ENCODE assay signal across 36 cellular contexts in the genomic region with DNA sequence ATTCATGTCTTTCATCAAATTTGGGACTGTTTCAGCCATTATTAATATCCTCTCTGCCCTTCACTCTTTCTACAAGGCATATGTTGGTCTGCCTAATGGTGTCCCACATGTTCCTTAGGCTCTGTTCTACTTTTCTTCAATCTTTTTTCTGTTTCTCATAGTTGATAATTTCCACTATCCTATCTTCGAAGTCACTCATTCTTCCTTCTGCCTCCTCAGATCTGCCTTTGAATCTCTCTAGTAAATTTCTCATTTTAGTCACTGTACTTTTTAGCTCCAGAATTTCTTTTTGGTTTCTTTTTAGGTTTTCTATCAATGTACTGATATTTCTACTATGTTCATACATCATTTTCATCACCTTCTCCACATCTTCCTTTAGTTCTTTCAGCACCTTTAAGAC. TPM values are rescaled to one million over a fixed set of nuclear protein-coding genes. Genes with fewer than 3 reads are reported as not detected.
DNase-seq lines count a peak whose midpoint lies in the region; ATAC-seq, FAIRE-seq and TF ChIP-seq lines count a peak whose summit lies in the region.
"Had no signal": no experiment of that assay in that cellular context is flagged by ENCODE, and none has a peak within 500 bp of the region (broad histone marks: within the 10 kb centered on the region; RNA-seq: fewer than 3 reads in every experiment).

No MANE protein-coding gene starts in this region.

- H3K4me2 ChIP-seq in K562 (ENCODE audit: insufficient read depth, low read length) = no peak overlapping the region
- H3K4me2 ChIP-seq: A549; BLaER1; BLaER1 treated with 17β-estradiol and CSF1 and Interleukin-3, amounts not matched to agents 10 nM and 100 nM had no signal

- no peaks in the 10 kb centered on the region for H3K36me3 ChIP-seq in HEK293 (ENCODE audit: control insufficient read depth in 2 of 2, insufficient read depth in 1 of 2, low read length in 2 of 2)
- H3K36me3 ChIP-seq in K562 (ENCODE audit: control insufficient read depth, insufficient read depth, low read length) = no peaks in the 10 kb centered on the region
- no peaks in the 10 kb centered on the region for H3K36me3 ChIP-seq in transverse colon
- H3K36me3 ChIP-seq: BE2C; BLaER1; BLaER1 treated with 17β-estradiol and CSF1 and Interleukin-3, amounts not matched to agents 10 nM and 100 nM had no signal

- in situ Hi-C loops in K562 (cut with MboI) (no loop called here), transverse colon (cut with MboI; ENCODE audit: low pct_ligation_motif_present in 1 of 4, low pct_unique_long_range_greater_than_20kb in 1 of 4, low sequenced_read_pairs in 3 of 4) (no loop called here)

- H3K4me1 ChIP-seq in HEK293 (ENCODE audit: control insufficient read depth, insufficient read depth, low read length) (no peaks in the 10 kb centered on the region), K562 (replicated peaks in 1 of 2; ENCODE audit: control insufficient read depth in 2 of 2, insufficient read depth in 2 of 2, low read length in 2 of 2) (no peaks in the 10 kb centered on the region), transverse colon (no peaks in the 10 kb centered on the region)
- H3K4me1 ChIP-seq: A549; BE2C; BLaER1; BLaER1 treated with 17β-estradiol and CSF1 and Interleukin-3, amounts not matched to agents 10 nM and 100 nM; Caco-2 had no signal

- H3K36me3 Mint-ChIP-seq in activated T-cell treated with anti-CD3 and anti-CD28 coated beads, Interleukin-2, amount 50 U/mL, for 72 hours (ENCODE audit: insufficient read depth in 2 of 2) = peaks cover 5 to 6% of the 10 kb centered on the region in 2 donors
- H3K36me3 Mint-ChIP-seq: CD4-positive, CD25-positive, alpha-beta regulatory T cell had no signal

- no peak overlapping the region for H3K27ac Mint-ChIP-seq in activated T-cell treated with anti-CD3 and anti-CD28 coated beads, Interleukin-2, amount 50 U/mL, for 72 hours
- H3K27ac Mint-ChIP-seq: B cell; CD14-positive monocyte; CD4-positive, alpha-beta T cell; CD4-positive, CD25-positive, alpha-beta regulatory T cell; CD8-positive, alpha-beta memory T cell; CD8-positive, alpha-beta T cell had no signal

- TF ChIP-seq POLR2A in K562 (conservative IDR thresholded peaks at IDR 0.05) = no peak
- TF ChIP-seq POLR2A in transverse colon (IDR thresholded peaks at IDR 0.05) = no peak

- peaks cover 3 to 5% of the 10 kb centered on the region in 2 experiments; a peak in 2 of 5 replicates for H3K27me3 ChIP-seq in K562 (ENCODE audit: control insufficient read depth in 2 of 2, insufficient read depth in 2 of 2, low read length in 2 of 2)
- no peaks in the 10 kb centered on the region for H3K27me3 ChIP-seq in transverse colon
- H3K27me3 ChIP-seq: BLaER1; BLaER1 treated with 17β-estradiol and CSF1 and Interleukin-3, amounts not matched to agents 10 nM and 100 nM had no signal

- no peaks in the 10 kb centered on the region for H3K9me1 ChIP-seq in K562 (ENCODE audit: control insufficient read depth, insufficient read depth, low read length)

- peaks cover 6 to 10% of the 10 kb centered on the region in 2 donors for H3K9me3 Mint-ChIP-seq in activated T-cell treated with anti-CD3 and anti-CD28 coated beads, Interleukin-2, amount 50 U/mL, for 72 hours

- 9% methylated on average over 1 of the region's 1 CpG for WGBS in K562 (ENCODE audit: insufficient coverage, low coverage, missing lambda C conversion rate)
- WGBS in transverse colon (ENCODE audit: low coverage in 1 of 2), 2 donors = 80 to 88% methylated on average over 1 of the region's 1 CpG

- no peak for TF ChIP-seq EP300 in K562 (IDR thresholded peaks at IDR 0.05; ENCODE audit: low read length)
- no peak for TF ChIP-seq EP300 in transverse colon (IDR thresholded peaks at IDR 0.05; ENCODE audit: low read depth)

- H4K20me1 ChIP-seq in K562 (replicated peaks; ENCODE audit: control insufficient read depth, insufficient read depth, low read length) = no peaks in the 10 kb centered on the region
- H4K20me1 ChIP-seq: BLaER1; BLaER1 treated with 17β-estradiol and CSF1 and Interleukin-3, amounts not matched to agents 10 nM and 100 nM had no signal

- no peak for ATAC-seq in K562
- ATAC-seq in activated T-cell treated with anti-CD3 and anti-CD28 coated beads, Interleukin-2, amount 50 U/mL, for 72 hours (replicated peaks in 1 of 2) = no peak
- ATAC-seq: A549; CD8-positive, alpha-beta T cell had no signal

- TF ChIP-seq RAD21 in K562 (CRISPR knock-in tag; conservative IDR thresholded peaks at IDR 0.05 in 1 of 2, IDR thresholded peaks at IDR 0.05 in 1 of 2) = no peak

- no peak overlapping the region for H3K4me3 Mint-ChIP-seq in activated T-cell treated with anti-CD3 and anti-CD28 coated beads, Interleukin-2, amount 50 U/mL, for 72 hours
- H3K4me3 Mint-ChIP-seq: B cell; CD14-positive monocyte; CD4-positive, alpha-beta memory T cell; CD4-positive, alpha-beta T cell; CD4-positive, CD25-positive, alpha-beta regulatory T cell; CD8-positive, alpha-beta memory T cell; CD8-positive, alpha-beta T cell had no signal

- H2AFZ ChIP-seq in K562 (ENCODE audit: low read depth, low read length) = no peak overlapping the region

- POLR2A ChIA-PET in HEK293 (lab: Yijun Ruan, JAX) = no interaction called here
- POLR2A ChIA-PET in K562 (lab: Yijun Ruan, JAX) = no interaction called here

- no TSS peak for BruUV-seq in K562 (replicated peaks; lab: Mats Ljungman, UMichigan)

- no peaks in the 10 kb centered on the region for H3K4me1 Mint-ChIP-seq in activated T-cell treated with anti-CD3 and anti-CD28 coated beads, Interleukin-2, amount 50 U/mL, for 72 hours (ENCODE audit: low read depth)
- H3K4me1 Mint-ChIP-seq: B cell; CD4-positive, alpha-beta memory T cell; CD8-positive, alpha-beta memory T cell had no signal

- TF ChIP-seq CTCF in D721Med (IDR thresholded peaks at IDR 0.05; ENCODE audit: insufficient read depth, missing control alignments) (no peak), HEK293 (tag by site-specific recombination; IDR thresholded peaks at IDR 0.05) (no peak), K562 (IDR thresholded peaks at IDR 0.05 in 2 of 3, conservative IDR thresholded peaks at IDR 0.05 in 1 of 3; ENCODE audit: insufficient read depth in 2 of 3, low read depth in 1 of 3, low read length in 3 of 3) (no peak), transverse colon (IDR thresholded peaks at IDR 0.05) (no peak)

- peaks cover 24% of the 10 kb centered on the region for H3K27me3 Mint-ChIP-seq in activated T-cell treated with anti-CD3 and anti-CD28 coated beads, Interleukin-2, amount 50 U/mL, for 72 hours (ENCODE audit: low read depth)

- DNase-seq in D721Med (ENCODE audit: insufficient read length, low spot score) (no peak), OCI-M1 (lab: John Stamatoyannopoulos, UW) (peak; percentile 26), K562 (ENCODE audit: extremely low read depth in 1 of 4, low spot score in 3 of 4) (no peak), OCI-M2 (lab: John Stamatoyannopoulos, UW; ENCODE audit: unreplicated experiment) (no peak), transverse colon (no peak)
- no peak for DNase-seq in activated T-cell treated with anti-CD3 and anti-CD28 coated beads, Interleukin-2, amount 50 U/mL, for 72 hours
- DNase-seq in activated effector memory CD4-positive, alpha-beta T cell treated with anti-CD3 and anti-CD28 coated beads, Interleukin-2, amount 50 U/mL, for 16 hours = no peak
- DNase-seq: 8988T; ACHN; AML-193; BE2C; C1 segment of cervical spinal cord; Caco-2; Calu3; CD4-positive, alpha-beta memory T cell; CD4-positive, alpha-beta T cell; CD4-positive, CD25-positive, alpha-beta regulatory T cell; CD8-positive, alpha-beta memory T cell; CD8-positive, alpha-beta T cell; COR-L47; DMS 273 treated with DMSO at 0.1 percent for 48 hours; DMS153; DMS53; DMS79; DMS79 treated with DMSO at 0.1 percent for 48 hours; DND-41; EL had no signal

- CTCF ChIA-PET in HEK293 (lab: Yijun Ruan, JAX) (interaction anchor here (2.7 kb wide), 1 partner anchor 11 kb away, joined by 20 read pairs; no protein-coding TSS in a partner anchor), K562 (lab: Yijun Ruan, JAX; ENCODE audit: low intra/inter-chr PET ratio) (no interaction called here)

- intact Hi-C loops in K562 (cut with micrococcal nuclease) (no loop called here), transverse colon (cut with DNase I; ENCODE audit: low total_unique reads) (no loop called here)

- no peak overlapping the region for H3K4me3 ChIP-seq in HEK293 (ENCODE audit: low read depth, low read length)
- H3K4me3 ChIP-seq in K562 = no peak overlapping the region
- no peak overlapping the region for H3K4me3 ChIP-seq in transverse colon
- H3K4me3 ChIP-seq: A549; BLaER1; BLaER1 treated with 17β-estradiol and CSF1 and Interleukin-3, amounts not matched to agents 10 nM and 100 nM had no signal

- peak; percentile 11 for FAIRE-seq in D721Med (lab: Jason Lieb, UNC)
- no peak for FAIRE-seq in K562 (lab: Jason Lieb, UNC)
- FAIRE-seq: A204.1, A549 had no signal

- H3K9me3 ChIP-seq in HEK293 (ENCODE audit: control insufficient read depth, insufficient read depth, low read depth, low read length) (no peaks in the 10 kb centered on the region), K562 (replicated peaks; ENCODE audit: control insufficient read depth, insufficient read depth, low read depth, low read length) (no peaks in the 10 kb centered on the region; the same call in 1 of the 2 replicates), transverse colon (peaks cover 3 to 4% of the 10 kb centered on the region in 2 donors)
- H3K9me3 ChIP-seq: BE2C had no signal

- no peaks in the 10 kb centered on the region for H3K79me2 ChIP-seq in K562 (ENCODE audit: control insufficient read depth, insufficient read depth, low read length)

- H3K9ac ChIP-seq in K562 (ENCODE audit: insufficient read depth in 1 of 2, low read depth in 2 of 2, low read length in 2 of 2) = no peak overlapping the region
- H3K9ac ChIP-seq: BLaER1; BLaER1 treated with 17β-estradiol and CSF1 and Interleukin-3, amounts not matched to agents 10 nM and 100 nM had no signal

- no peak overlapping the region for H3K27ac ChIP-seq in HEK293 (ENCODE audit: extremely low read depth, low read depth, low read length)
- no peak overlapping the region for H3K27ac ChIP-seq in K562 (ENCODE audit: extremely low read depth, low read depth, low read length)
- H3K27ac ChIP-seq in transverse colon = no peak overlapping the region
- H3K27ac ChIP-seq: 22Rv1; A549; BLaER1; BLaER1 treated with 17β-estradiol and CSF1 and Interleukin-3, amounts not matched to agents 10 nM and 100 nM; C4-2B had no signal

RNA-seq across cellular contexts. Expression of a gene that starts 20.0 kb away (rescaled TPM):
- 5.4 and 20.3 TPM in 2 replicates for total RNA-seq in K562 (2011; cell fraction: chromatin; rRNA removed; ENCODE audit: low replicate concordance)
- 3.2 and 5.7 TPM in 2 replicates for total RNA-seq in K562 (2011; cell fraction: nucleolus; rRNA removed)
- total RNA-seq in K562 (2011; cell fraction: nucleoplasm; rRNA removed) = 10.4 and 16.7 TPM in 2 replicates
- 16.2 and 17.8 TPM in 2 replicates for total RNA-seq in K562 (2014; rRNA removed)
- total RNA-seq in K562 (2014; rRNA removed; fragmentation: Illumina TruSeq; extraction: Trizol) = 19.8 and 25.5 TPM in 2 replicates
- 15.3 and 15.9 TPM in 2 replicates for total RNA-seq in K562 (2015; rRNA removed; fragmentation: Illumina TruSeq; extraction: Trizol)
- total RNA-seq in K562 (2021) = 20.4 and 26.6 TPM in 2 replicates
- 1.5 and 2.6 TPM in 2 replicates for polyA plus RNA-seq in K562 (2011; rRNA removed)
- polyA plus RNA-seq in K562 (2011; cell fraction: cytosol; rRNA removed) = 0.73 and 1.7 TPM in 2 replicates
- 2.3 and 4.7 TPM in 2 replicates for polyA plus RNA-seq in K562 (2011; cell fraction: nucleus; rRNA removed)
- 12.0 and 48.0 TPM in 2 replicates for polyA plus RNA-seq in K562 (2012)
- 19.3 and 20.3 TPM in 2 replicates for polyA plus RNA-seq in K562 (2014; fragmentation: Illumina TruSeq; extraction: Trizol)
- polyA plus RNA-seq in K562 (2014; fragmentation: Nextera tagmentation; extraction: Ambion mirVana) = 1 to 10 TPM; 3.5 TPM
- 12.4 and 16.2 TPM in 2 replicates for polyA plus RNA-seq in K562 (2014; rRNA removed)
- 2.2 and 5.9 TPM in 2 replicates for polyA minus RNA-seq in K562 (2011; rRNA and poly(A)+ RNA removed)
- 1.3 and 2.1 TPM in 2 replicates for polyA minus RNA-seq in K562 (2011; cell fraction: cytosol; rRNA and poly(A)+ RNA removed)
- 2.3 and 8.1 TPM in 2 replicates for polyA minus RNA-seq in K562 (2011; cell fraction: nucleus; rRNA and poly(A)+ RNA removed)
- 10 to 100 TPM; 49.4 to 53.0 TPM for total RNA-seq in activated T-cell treated with anti-CD3 and anti-CD28 coated beads, Interleukin-2, amount 50 U/mL, for 72 hours
- 10 to 100 TPM; 22.7 to 38.7 (median 31.7) TPM for total RNA-seq in transverse colon

RNA-seq across cellular contexts. Expression of a gene that starts 51.1 kb away (rescaled TPM):
- 13.5 and 31.5 TPM in 2 replicates for total RNA-seq in K562 (2011; cell fraction: chromatin; rRNA removed; ENCODE audit: low replicate concordance)
- 8.2 and 8.8 TPM in 2 replicates for total RNA-seq in K562 (2011; cell fraction: nucleolus; rRNA removed)
- total RNA-seq in K562 (2011; cell fraction: nucleoplasm; rRNA removed) = 15.3 and 23.7 TPM in 2 replicates
- total RNA-seq in K562 (2014; rRNA removed) = 16.1 and 16.2 TPM in 2 replicates
- 33.1 and 39.8 TPM in 2 replicates for total RNA-seq in K562 (2014; rRNA removed; fragmentation: Illumina TruSeq; extraction: Trizol)
- 29.7 and 32.9 TPM in 2 replicates for total RNA-seq in K562 (2015; rRNA removed; fragmentation: Illumina TruSeq; extraction: Trizol)
- total RNA-seq in K562 (2021) = 36.4 and 40.0 TPM in 2 replicates
- polyA plus RNA-seq in K562 (2011; rRNA removed) = 56.6 and 66.5 TPM in 2 replicates
- polyA plus RNA-seq in K562 (2011; cell fraction: cytosol; rRNA removed) = 11.4 and 29.4 TPM in 2 replicates
- 10.9 and 20.0 TPM in 2 replicates for polyA plus RNA-seq in K562 (2011; cell fraction: nucleus; rRNA removed)
- 28.6 and 34.4 TPM in 2 replicates for polyA plus RNA-seq in K562 (2012)
- 49.7 and 53.3 TPM in 2 replicates for polyA plus RNA-seq in K562 (2014; fragmentation: Illumina TruSeq; extraction: Trizol)
- 1 to 10 TPM; 7.1 to 7.9 TPM for polyA plus RNA-seq in K562 (2014; fragmentation: Nextera tagmentation; extraction: Ambion mirVana)
- polyA plus RNA-seq in K562 (2014; rRNA removed) = 23.9 TPM in 2 replicates
- 174 and 201 TPM in 2 replicates for polyA minus RNA-seq in K562 (2011; rRNA and poly(A)+ RNA removed)
- 32.2 and 48.1 TPM in 2 replicates for polyA minus RNA-seq in K562 (2011; cell fraction: cytosol; rRNA and poly(A)+ RNA removed)
- 8.3 and 18.8 TPM in 2 replicates for polyA minus RNA-seq in K562 (2011; cell fraction: nucleus; rRNA and poly(A)+ RNA removed)
- total RNA-seq in activated T-cell treated with anti-CD3 and anti-CD28 coated beads, Interleukin-2, amount 50 U/mL, for 72 hours = 10 to 100 TPM; 20.9 to 23.2 TPM
- 10 to 100 TPM; 15.2 to 29.1 (median 20.5) TPM for total RNA-seq in transverse colon
